ENCODE assay signal across 12 cellular contexts in genomic region chr15:101135532-101136166, GRCh38.
A peak's percentile ranks its signal among the peaks of the same experiment; 100 is the strongest.
DNase-seq lines count a peak whose midpoint lies in the region; ATAC-seq and TF ChIP-seq lines count a peak whose summit lies in the region.
"Had no signal": no experiment of that assay in that cellular context is flagged by ENCODE, and none has a peak within 500 bp of the region (broad histone marks: within the 10 kb centered on the region; RNA-seq: fewer than 3 reads in every experiment).

No MANE protein-coding gene starts in this region.

- DNase-seq in GM10266 (ENCODE audit: extremely low spot score) (peak; percentile 63), left cardiac atrium (no peak), kidney glomerular epithelial cell (lab: John Stamatoyannopoulos, UW) (no peak), NCI-H1105 (lab: John Stamatoyannopoulos, UW) (no peak)
- DNase-seq in activated naive CD4-positive, alpha-beta T cell treated with anti-CD3 and anti-CD28 coated beads for 36 hours = no peak
- DNase-seq: DMS79, head of caudate nucleus, SK-N-SH had no signal

- no peak overlapping the region for H3K27ac Mint-ChIP-seq in activated T-helper 17 cell treated with anti-CD3 and anti-CD28 coated beads, Interleukin-2, amount 50 U/mL, for 72 hours
- H3K27ac Mint-ChIP-seq in activated naive CD4-positive, alpha-beta T cell treated with anti-CD3 and anti-CD28 coated beads for 36 hours = no peak overlapping the region

- no peak overlapping the region for H3K4me3 Mint-ChIP-seq in activated T-helper 17 cell treated with anti-CD3 and anti-CD28 coated beads, Interleukin-2, amount 50 U/mL, for 72 hours
- no peak overlapping the region for H3K4me3 Mint-ChIP-seq in activated naive CD4-positive, alpha-beta T cell treated with anti-CD3 and anti-CD28 coated beads for 36 hours

- H3K9me3 Mint-ChIP-seq in activated T-helper 17 cell treated with anti-CD3 and anti-CD28 coated beads, Interleukin-2, amount 50 U/mL, for 72 hours = no peaks in the 10 kb centered on the region
- peaks cover 4% of the 10 kb centered on the region for H3K9me3 Mint-ChIP-seq in activated naive CD4-positive, alpha-beta T cell treated with anti-CD3 and anti-CD28 coated beads for 36 hours

- ATAC-seq in GM19397 (IDR thresholded peaks at IDR 0.05; ENCODE audit: unreplicated experiment) = peak; percentile 82
- ATAC-seq in HG03097 (IDR thresholded peaks at IDR 0.05; ENCODE audit: low FRiP score, unreplicated experiment) = peak; percentile 54
- peak; percentile 59 for ATAC-seq in activated T-helper 17 cell treated with anti-CD3 and anti-CD28 coated beads, Interleukin-2, amount 50 U/mL, for 72 hours (replicated peaks)
- ATAC-seq in left cardiac atrium = no peak
- ATAC-seq: psoas muscle had no signal

- TF ChIP-seq CTCF in GM10266 (IDR thresholded peaks at IDR 0.05; ENCODE audit: control insufficient read depth, insufficient read depth, low read depth, missing control alignments) = no peak

- H3K36me3 Mint-ChIP-seq in activated T-helper 17 cell treated with anti-CD3 and anti-CD28 coated beads, Interleukin-2, amount 50 U/mL, for 72 hours (ENCODE audit: low read depth) = no peaks in the 10 kb centered on the region
- H3K36me3 Mint-ChIP-seq in activated naive CD4-positive, alpha-beta T cell treated with anti-CD3 and anti-CD28 coated beads for 36 hours (ENCODE audit: low read depth) = no peaks in the 10 kb centered on the region

- intact Hi-C loops in left cardiac atrium (cut with DNase I) = no loop called here
- intact Hi-C loops in activated naive CD4-positive, alpha-beta T cell treated with anti-CD3 and anti-CD28 coated beads for 36 hours (cut with micrococcal nuclease) = loop anchor here (2.0 kb wide), 1 partner anchor 23 kb away; no protein-coding TSS in a partner anchor

- CTCF ChIA-PET in activated naive CD4-positive, alpha-beta T cell treated with anti-CD3 and anti-CD28 coated beads for 36 hours (lab: Charles Lee) = interaction anchor here (1.3 kb wide), 1 partner anchor 46 kb away, joined by 5 read pairs; no protein-coding TSS in a partner anchor

- H3K27me3 Mint-ChIP-seq in activated T-helper 17 cell treated with anti-CD3 and anti-CD28 coated beads, Interleukin-2, amount 50 U/mL, for 72 hours = no peaks in the 10 kb centered on the region
- H3K27me3 Mint-ChIP-seq in activated naive CD4-positive, alpha-beta T cell treated with anti-CD3 and anti-CD28 coated beads for 36 hours (ENCODE audit: low read depth) = peaks cover 8% of the 10 kb centered on the region

- peaks cover 24% of the 10 kb centered on the region for H3K4me1 Mint-ChIP-seq in activated T-helper 17 cell treated with anti-CD3 and anti-CD28 coated beads, Interleukin-2, amount 50 U/mL, for 72 hours
- H3K4me1 Mint-ChIP-seq in activated naive CD4-positive, alpha-beta T cell treated with anti-CD3 and anti-CD28 coated beads for 36 hours (ENCODE audit: low read depth) = peaks cover 19% of the 10 kb centered on the region

Comparison
In these comparisons a context has a peak if more than half of its experiments do, and no peak if none do; other contexts are left out.
1. ATAC-seq: peak in GM19397 (single experiment), HG03097 (single experiment) and activated T-helper 17 cell treated with anti-CD3 and anti-CD28 coated beads, Interleukin-2, amount 50 U/mL, for 72 hours (single experiment); none in left cardiac atrium (0 of 2).